ENCODE assay signal across 1 cellular context in the genomic region with DNA sequence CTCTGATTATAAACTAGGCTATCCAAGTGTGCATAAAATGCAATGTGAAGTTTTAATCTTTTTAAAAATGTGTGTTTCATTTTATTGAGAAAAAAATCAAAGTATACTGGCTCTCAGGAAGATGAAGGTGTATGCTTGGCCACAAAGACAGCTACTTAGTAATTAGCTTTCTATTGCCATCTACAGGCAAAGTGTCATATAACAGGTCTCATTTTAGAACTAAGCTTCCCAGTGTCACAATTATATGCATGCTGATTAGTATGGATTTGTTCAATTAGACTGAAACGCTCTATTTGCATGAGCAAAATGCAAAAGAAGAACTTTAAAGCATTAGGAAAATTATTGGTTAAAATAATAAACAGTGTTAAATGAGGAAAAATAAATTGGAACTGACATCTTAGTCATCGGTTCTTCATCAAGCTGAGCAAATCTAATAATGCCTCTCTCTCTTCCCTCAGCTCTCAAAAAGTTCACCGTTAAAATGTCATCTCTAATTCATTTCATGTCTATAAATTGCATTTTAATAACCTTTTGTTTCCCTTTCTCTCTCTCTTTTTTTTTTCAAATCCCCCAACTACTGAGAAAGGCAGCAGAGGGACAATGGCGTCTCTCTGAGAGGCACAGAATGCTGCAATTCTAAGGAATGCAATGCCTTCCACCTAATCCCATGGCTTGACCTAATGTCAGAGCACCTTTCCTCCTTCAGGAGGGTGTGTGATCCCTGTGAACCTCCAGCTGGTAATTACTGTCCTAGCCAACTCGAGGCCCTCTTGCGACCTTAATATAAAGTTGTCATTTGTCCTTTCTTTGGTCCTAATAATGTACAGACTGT.
TF ChIP-seq lines count a peak whose summit lies in the region.

No MANE protein-coding gene starts in this region.

TF ChIP-seq in HCT116, 20 proteins besides CTCF, POLR2A, EP300 and RAD21 (continued from another document):
- TF ChIP-seq, protein P1, sequence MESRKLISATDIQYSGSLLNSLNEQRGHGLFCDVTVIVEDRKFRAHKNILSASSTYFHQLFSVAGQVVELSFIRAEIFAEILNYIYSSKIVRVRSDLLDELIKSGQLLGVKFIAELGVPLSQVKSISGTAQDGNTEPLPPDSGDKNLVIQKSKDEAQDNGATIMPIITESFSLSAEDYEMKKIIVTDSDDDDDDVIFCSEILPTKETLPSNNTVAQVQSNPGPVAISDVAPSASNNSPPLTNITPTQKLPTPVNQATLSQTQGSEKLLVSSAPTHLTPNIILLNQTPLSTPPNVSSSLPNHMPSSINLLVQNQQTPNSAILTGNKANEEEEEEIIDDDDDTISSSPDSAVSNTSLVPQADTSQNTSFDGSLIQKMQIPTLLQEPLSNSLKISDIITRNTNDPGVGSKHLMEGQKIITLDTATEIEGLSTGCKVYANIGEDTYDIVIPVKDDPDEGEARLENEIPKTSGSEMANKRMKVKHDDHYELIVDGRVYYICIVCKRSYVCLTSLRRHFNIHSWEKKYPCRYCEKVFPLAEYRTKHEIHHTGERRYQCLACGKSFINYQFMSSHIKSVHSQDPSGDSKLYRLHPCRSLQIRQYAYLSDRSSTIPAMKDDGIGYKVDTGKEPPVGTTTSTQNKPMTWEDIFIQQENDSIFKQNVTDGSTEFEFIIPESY (IDR thresholded peaks at IDR 0.05; ENCODE audit: extremely low read depth, insufficient replicate concordance, low read length) = no peak
